In genomic region chr6:112502348-112503130, GRCh38 we compare ENCODE assay signal across 9 cellular contexts.
A peak's percentile ranks its signal among the peaks of the same experiment; 100 is the strongest.
DNase-seq lines count a peak whose midpoint lies in the region; ATAC-seq and TF ChIP-seq lines count a peak whose summit lies in the region.
"Had no signal": no experiment of that assay in that cellular context is flagged by ENCODE, and none has a peak within 500 bp of the region (broad histone marks: within the 10 kb centered on the region; RNA-seq: fewer than 3 reads in every experiment).

No MANE protein-coding gene starts in this region.

- H3K4me3 ChIP-seq in choroid plexus epithelial cell (ENCODE audit: low read depth, low read length) (peak overlapping the region; percentile 15), neural progenitor cell (peak overlapping the region; percentile 23), lower lobe of right lung (no peak overlapping the region)

- H4K20me1 ChIP-seq in neural progenitor cell (ENCODE audit: low read depth): no peaks in the 10 kb centered on the region

- H3K27ac ChIP-seq in neural progenitor cell (peak overlapping the region; percentile 98), lower lobe of right lung (no peak overlapping the region)

- H3K27ac Mint-ChIP-seq in neural progenitor cell: peak overlapping the region; percentile 99
- H3K27ac Mint-ChIP-seq: naive thymus-derived CD8-positive, alpha-beta T cell had no signal

- H3K27me3 Mint-ChIP-seq in neural progenitor cell (ENCODE audit: insufficient read depth, low read depth): peaks cover 3% of the 10 kb centered on the region

- DNase-seq in G401 (ENCODE audit: low spot score): peak; percentile 6
- DNase-seq in NCI-H1694 (lab: John Stamatoyannopoulos, UW): peak; percentile 0
- DNase-seq in choroid plexus epithelial cell (ENCODE audit: low read depth): peak; percentile 56
- DNase-seq in neural progenitor cell (ENCODE audit: low spot score): peak; percentile 16
- DNase-seq in activated naive CD4-positive, alpha-beta T cell treated with Interleukin-2 at 50 U/mL for 16 hours: no peak
- DNase-seq in GM19238 (ENCODE audit: insufficient read length, low spot score): no peak
- DNase-seq in ecto neural progenitor cell (ENCODE audit: low spot score): no peak
- no peak for DNase-seq in lower lobe of right lung
- DNase-seq: naive thymus-derived CD8-positive, alpha-beta T cell had no signal

- no peak overlapping the region for H2AFZ ChIP-seq in neural progenitor cell (replicated peaks)

- in situ Hi-C loops in G401 (cut with HindIII; ENCODE audit: low sequenced_read_pairs): no loop called here

- H3K36me3 ChIP-seq in neural progenitor cell (no peaks in the 10 kb centered on the region), lower lobe of right lung (no peaks in the 10 kb centered on the region)

- TF ChIP-seq CTCF in choroid plexus epithelial cell (conservative IDR thresholded peaks at IDR 0.05; ENCODE audit: low read depth, low read length) (peak; percentile 54), neural progenitor cell (IDR thresholded peaks at IDR 0.05) (peak; percentile 57), lower lobe of right lung (IDR thresholded peaks at IDR 0.05) (no peak)

- H3K9me3 ChIP-seq in neural progenitor cell (ENCODE audit: low read depth) (no peaks in the 10 kb centered on the region), lower lobe of right lung (no peaks in the 10 kb centered on the region)

- H3K9ac ChIP-seq in neural progenitor cell: no peak overlapping the region

- H3K36me3 Mint-ChIP-seq in neural progenitor cell: peaks cover 16% of the 10 kb centered on the region
- H3K36me3 Mint-ChIP-seq: naive thymus-derived CD8-positive, alpha-beta T cell had no signal

- H3K4me2 ChIP-seq in neural progenitor cell: peak overlapping the region; percentile 56

- H3K79me2 ChIP-seq in neural progenitor cell (ENCODE audit: low read depth): no peaks in the 10 kb centered on the region

- peak overlapping the region; percentile 80 for H3K4me3 Mint-ChIP-seq in neural progenitor cell
- H3K4me3 Mint-ChIP-seq: naive thymus-derived CD8-positive, alpha-beta T cell had no signal

- intact Hi-C loops in lower lobe of right lung (cut with DNase I): no loop called here

- ATAC-seq in lower lobe of right lung: no peak
- ATAC-seq: naive thymus-derived CD8-positive, alpha-beta T cell had no signal

- H3K4me1 ChIP-seq in neural progenitor cell (peaks cover 60% of the 10 kb centered on the region), lower lobe of right lung (no peaks in the 10 kb centered on the region)

- H3K27me3 ChIP-seq in neural progenitor cell: no peaks in the 10 kb centered on the region
- H3K27me3 ChIP-seq in lower lobe of right lung (ENCODE audit: low read depth): no peaks in the 10 kb centered on the region

- peaks cover 67% of the 10 kb centered on the region for H3K4me1 Mint-ChIP-seq in neural progenitor cell
- H3K4me1 Mint-ChIP-seq: naive thymus-derived CD8-positive, alpha-beta T cell had no signal

- H3F3A ChIP-seq in neural progenitor cell (ENCODE audit: low read depth): peaks cover 43% of the 10 kb centered on the region

- peaks cover 8% of the 10 kb centered on the region for H3K9me3 Mint-ChIP-seq in neural progenitor cell

Comparison
In these comparisons a context has a peak if more than half of its experiments do, and no peak if none do; other contexts are left out.
1. DNase-seq: peak in G401 (single experiment), NCI-H1694 (single experiment), choroid plexus epithelial cell (single experiment) and neural progenitor cell (single experiment); none in activated naive CD4-positive, alpha-beta T cell treated with Interleukin-2 at 50 U/mL for 16 hours (single experiment), GM19238 (single experiment), ecto neural progenitor cell (single experiment) and lower lobe of right lung (single experiment).